Comparison of ENCODE assay signal across 25 cellular contexts in the genomic region with DNA sequence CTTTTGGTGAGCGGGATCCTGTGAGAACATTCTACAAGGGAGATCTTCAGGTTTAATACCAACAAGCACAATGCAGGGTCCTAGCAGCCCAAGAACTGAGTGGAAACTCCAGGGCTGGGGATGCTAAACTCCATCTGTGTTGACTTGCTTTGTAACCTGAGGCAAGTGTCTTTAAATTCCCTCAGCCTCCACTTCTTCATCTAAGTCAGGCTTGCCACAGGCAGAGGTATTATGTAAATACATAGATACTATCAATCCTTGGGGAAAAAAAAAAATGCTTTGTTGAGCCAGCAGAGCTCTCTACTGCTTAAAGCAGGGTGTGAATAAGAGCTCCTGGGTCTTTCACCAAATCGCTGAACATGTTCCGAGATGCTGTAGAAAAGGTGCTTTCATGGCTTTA.
A peak's percentile ranks its signal among the peaks of the same experiment; 100 is the strongest.
DNase-seq lines count a peak whose midpoint lies in the region; TF ChIP-seq lines count a peak whose summit lies in the region.
"Had no signal": no experiment of that assay in that cellular context is flagged by ENCODE, and none has a peak within 500 bp of the region (broad histone marks: within the 10 kb centered on the region; RNA-seq: fewer than 3 reads in every experiment).

No MANE protein-coding gene starts in this region.

- H3K9me3 ChIP-seq in BLaER1 (no peaks in the 10 kb centered on the region), mesenchymal stem cell (ENCODE audit: control insufficient read depth, low read length) (no peaks in the 10 kb centered on the region), uterus (no peaks in the 10 kb centered on the region)
- H3K9me3 ChIP-seq: esophagus squamous epithelium, heart right ventricle, lower lobe of right lung had no signal

- H3K4me3 ChIP-seq in BLaER1 = no peak overlapping the region
- H3K4me3 ChIP-seq in cardiac fibroblast (replicated peaks in 1 of 2; ENCODE audit: low read depth in 2 of 2, low read length in 2 of 2) = no peak overlapping the region
- H3K4me3 ChIP-seq in mesenchymal stem cell (ENCODE audit: insufficient read depth in 1 of 2, low read depth in 1 of 2, low read length in 2 of 2) = no peak overlapping the region
- H3K4me3 ChIP-seq in uterus = no peak overlapping the region
- H3K4me3 ChIP-seq: esophagus squamous epithelium, heart right ventricle, lower lobe of right lung had no signal

- intact Hi-C loops in uterus (cut with DNase I; ENCODE audit: low total_unique reads) = no loop called here

- no peak overlapping the region for H2BK12ac ChIP-seq in mesenchymal stem cell (ENCODE audit: low read length in 2 of 2)

- no peaks in the 10 kb centered on the region for H3K27me3 ChIP-seq in BLaER1
- H3K27me3 ChIP-seq in mesenchymal stem cell (ENCODE audit: control insufficient read depth in 1 of 2, insufficient read depth in 1 of 2, low read length in 2 of 2) = no peaks in the 10 kb centered on the region
- H3K27me3 ChIP-seq in uterus = no peaks in the 10 kb centered on the region

- H3K79me1 ChIP-seq in mesenchymal stem cell (replicated peaks; ENCODE audit: low read length, poor library complexity, severe bottlenecking) = peaks cover 2% of the 10 kb centered on the region

- no peak for TF ChIP-seq POLR2A in uterus (IDR thresholded peaks at IDR 0.05)

- no peak overlapping the region for H2BK15ac ChIP-seq in mesenchymal stem cell (ENCODE audit: low read depth, poor library complexity, severe bottlenecking)

- H3K4me2 ChIP-seq in BLaER1 = peak overlapping the region; percentile 58
- no peak overlapping the region for H3K4me2 ChIP-seq in mesenchymal stem cell (ENCODE audit: low read length, poor library complexity, severe bottlenecking)

- WGBS in mesenchymal stem cell = 92% methylated on average over 3 of the region's 3 CpGs

- no peak overlapping the region for H3K23ac ChIP-seq in mesenchymal stem cell (ENCODE audit: low read length in 2 of 2)

- no peak overlapping the region for H2AFZ ChIP-seq in mesenchymal stem cell (ENCODE audit: low read depth, low read length)

- H3K36me3 ChIP-seq in BLaER1 = no peaks in the 10 kb centered on the region
- H3K36me3 ChIP-seq in mesenchymal stem cell (ENCODE audit: control insufficient read depth in 1 of 2, insufficient read depth in 2 of 2, low read depth in 1 of 2, low read length in 2 of 2) = no peaks in the 10 kb centered on the region
- no peaks in the 10 kb centered on the region for H3K36me3 ChIP-seq in uterus
- H3K36me3 ChIP-seq: esophagus squamous epithelium, heart right ventricle, lower lobe of right lung, WERI-Rb-1 had no signal

- H4K20me1 ChIP-seq in BLaER1 = no peaks in the 10 kb centered on the region

- H3K14ac ChIP-seq in mesenchymal stem cell (ENCODE audit: low read length in 2 of 2) = no peak overlapping the region

- peak overlapping the region; percentile 20 for H2BK5ac ChIP-seq in mesenchymal stem cell (ENCODE audit: low read depth, low read length, poor library complexity, severe bottlenecking)

- H3K18ac ChIP-seq in mesenchymal stem cell (ENCODE audit: low read depth in 1 of 2, low read length in 2 of 2) = peak overlapping the region in 1 of 2 experiments; percentile 34

- no peak overlapping the region for H2BK120ac ChIP-seq in mesenchymal stem cell (ENCODE audit: low read depth, low read length)

- H4K8ac ChIP-seq in mesenchymal stem cell (ENCODE audit: low read length) = no peak overlapping the region

- H3K9ac ChIP-seq in BLaER1 (no peak overlapping the region), mesenchymal stem cell (ENCODE audit: low read length) (no peak overlapping the region)

- peak overlapping the region in 1 of 2 experiments; percentile 11 for H3K4ac ChIP-seq in mesenchymal stem cell (ENCODE audit: low read depth in 1 of 2, low read length in 2 of 2)

- peak; percentile 64 for DNase-seq in M059J (ENCODE audit: low read depth)
- DNase-seq in cardiac fibroblast (ENCODE audit: low read depth in 2 of 2) = peak; percentile 35 to 52
- no peak for DNase-seq in mesenchymal stem cell
- no peak for DNase-seq in uterus
- DNase-seq in NCI-H1105 treated with DMSO at 0.1 percent for 48 hours (lab: John Stamatoyannopoulos, UW) = no peak
- DNase-seq in activated CD4-positive, CD25-positive, alpha-beta regulatory T cell (lab: John Stamatoyannopoulos, UW) = no peak
- no peak for DNase-seq in NOMO-1 treated with DMSO at 0.1 percent for 48 hours (lab: John Stamatoyannopoulos, UW; ENCODE audit: unreplicated experiment)
- DNase-seq: activated CD4-positive, alpha-beta memory T cell treated with anti-CD3 and anti-CD28 coated beads for 36 hours; activated naive CD4-positive, alpha-beta T cell treated with Interleukin-2 at 50 U/mL for 16 hours; activated T-cell treated with anti-CD3 and anti-CD28 coated beads for 4 hours; aorta; cerebellar nuclear complex; effector memory CD4-positive, alpha-beta T cell; esophagus squamous epithelium; immature natural killer cell; lower lobe of right lung; NCI-H187 treated with DMSO at 0.1 percent for 48 hours; NCI-H446; nucleus accumbens; SHP77 treated with DMSO at 0.1 percent for 48 hours; stimulated activated CD4-positive, alpha-beta T cell treated with anti-CD3 and anti-CD28 coated beads, Interleukin-15, amount 100 ng/mL, for 24 hours; T-helper 2 cell; WERI-Rb-1 had no signal

- H2AK5ac ChIP-seq in mesenchymal stem cell (ENCODE audit: low read length, severe bottlenecking) = peak overlapping the region; percentile 95

- H4K91ac ChIP-seq in mesenchymal stem cell (ENCODE audit: low read length) = no peak overlapping the region

- H3K27ac ChIP-seq in BLaER1 (no peak overlapping the region), mesenchymal stem cell (ENCODE audit: low read length, poor library complexity, severe bottlenecking) (no peak overlapping the region), uterus (peak overlapping the region in 1 of 2 donors; percentile 43)
- H3K27ac ChIP-seq: lower lobe of right lung, WERI-Rb-1 had no signal

- TF ChIP-seq CTCF in cardiac fibroblast (IDR thresholded peaks at IDR 0.05; ENCODE audit: low read depth, low read length) = no peak
- no peak for TF ChIP-seq CTCF in uterus (IDR thresholded peaks at IDR 0.05)

- H3K4me1 ChIP-seq in BLaER1 (peaks cover 18% of the 10 kb centered on the region), mesenchymal stem cell (ENCODE audit: control insufficient read depth, insufficient read depth, low read depth, low read length) (peaks cover 2% of the 10 kb centered on the region), uterus (peaks cover 0 to 4% of the 10 kb centered on the region in 2 donors)
- H3K4me1 ChIP-seq: lower lobe of right lung had no signal

Comparison
In these comparisons a context has a peak if more than half of its experiments do, and no peak if none do; other contexts are left out.
1. DNase-seq: peak in M059J (single experiment) and cardiac fibroblast (2 of 2); none in mesenchymal stem cell (single experiment), uterus (0 of 2), NCI-H1105 treated with DMSO at 0.1 percent for 48 hours (single experiment), activated CD4-positive, CD25-positive, alpha-beta regulatory T cell (0 of 4) and NOMO-1 treated with DMSO at 0.1 percent for 48 hours (single experiment).